ENCODE assay signal across 11 cellular contexts in genomic region chr3:150681037-150681436, GRCh38. TPM values are rescaled to one million over a fixed set of nuclear protein-coding genes. Genes with fewer than 3 reads are reported as not detected.
DNase-seq lines count a peak whose midpoint lies in the region; ATAC-seq and TF ChIP-seq lines count a peak whose summit lies in the region.
"Had no signal": no experiment of that assay in that cellular context is flagged by ENCODE, and none has a peak within 500 bp of the region (broad histone marks: within the 10 kb centered on the region; RNA-seq: fewer than 3 reads in every experiment).

No MANE protein-coding gene starts in this region.

- peaks cover 3% of the 10 kb centered on the region; the same call in 1 of the 2 replicates for H3K9me3 ChIP-seq in Karpas-422 (ENCODE audit: low read length)
- no peaks in the 10 kb centered on the region for H3K9me3 ChIP-seq in testis

- peak overlapping the region; percentile 69; the same call in 1 of the 2 replicates for H2AFZ ChIP-seq in Karpas-422 (ENCODE audit: low read length)

- H4K20me1 ChIP-seq in Karpas-422 (ENCODE audit: insufficient read depth, low read depth, low read length) = no peaks in the 10 kb centered on the region

- no peaks in the 10 kb centered on the region for H3K36me3 ChIP-seq in Karpas-422 (ENCODE audit: insufficient read depth, low read length)
- H3K36me3 ChIP-seq in testis (ENCODE audit: low read depth, missing control alignments) = no peaks in the 10 kb centered on the region

- H3K27me3 ChIP-seq in Karpas-422 (ENCODE audit: low read length) (no peaks in the 10 kb centered on the region), testis (no peaks in the 10 kb centered on the region)

- no peaks in the 10 kb centered on the region for H3K79me2 ChIP-seq in Karpas-422 (ENCODE audit: low read length)

- peak overlapping the region; percentile 55 for H3K4me2 ChIP-seq in Karpas-422 (ENCODE audit: low read depth, low read length, poor library complexity, severe bottlenecking)

- H3K9me2 ChIP-seq in Karpas-422 (replicated peaks; ENCODE audit: insufficient read depth, low read length) = no peaks in the 10 kb centered on the region

- ATAC-seq in activated T-cell treated with anti-CD3 and anti-CD28 coated beads, Interleukin-2, amount 50 U/mL, for 72 hours (replicated peaks in 1 of 2) = peak; percentile 96 to 99
- ATAC-seq in HG02642 (IDR thresholded peaks at IDR 0.05; ENCODE audit: poor library complexity, unreplicated experiment) (peak; percentile 93), esophagus mucosa (no peak), left lobe of liver (no peak)
- ATAC-seq in stimulated activated naive CD8-positive, alpha-beta T cell treated with anti-CD3 and anti-CD28 coated beads, Interleukin-15, Interleukin-2, amounts not matched to agents 100 U/mL and 50 U/mL, for 24 hours = peak; percentile 98

- peak in 1 of 2 donors; percentile 20 for DNase-seq in activated T-cell treated with anti-CD3 and anti-CD28 coated beads, Interleukin-2, amount 50 U/mL, for 72 hours
- DNase-seq in activated T-cell treated with anti-CD3 and anti-CD28 coated beads, Interleukin-2, amount 50 U/mL, for 1 hour = no peak
- DNase-seq in Karpas-422 = peak; percentile 77
- DNase-seq in stimulated activated naive CD8-positive, alpha-beta T cell treated with anti-CD3 and anti-CD28 coated beads, Interleukin-15, Interleukin-2, amounts not matched to agents 100 U/mL and 50 U/mL, for 24 hours = no peak
- no peak for DNase-seq in left lobe of liver (ENCODE audit: low spot score)
- DNase-seq in testis = no peak

- no peaks in the 10 kb centered on the region for H3K27me3 Mint-ChIP-seq in activated T-cell treated with anti-CD3 and anti-CD28 coated beads, Interleukin-2, amount 50 U/mL, for 72 hours (ENCODE audit: low read depth)

- H3K27ac ChIP-seq in Karpas-422 (ENCODE audit: low read length) = peak overlapping the region; percentile 43
- H3K27ac ChIP-seq in testis = no peak overlapping the region
- H3K27ac ChIP-seq: HL-60, RWPE1 had no signal

- 59 to 71% methylated on average over 2 of the region's 2 CpGs for WGBS in testis, 2 donors

- no peak for TF ChIP-seq CTCF in testis (IDR thresholded peaks at IDR 0.05)

- H3K4me1 Mint-ChIP-seq in activated T-cell treated with anti-CD3 and anti-CD28 coated beads, Interleukin-2, amount 50 U/mL, for 72 hours (ENCODE audit: low read depth) = peaks cover 32% of the 10 kb centered on the region

- peak overlapping the region; percentile 41 for H3K4me3 ChIP-seq in Karpas-422 (ENCODE audit: low read length)
- H3K4me3 ChIP-seq in testis = no peak overlapping the region

- H3K36me3 Mint-ChIP-seq in activated T-cell treated with anti-CD3 and anti-CD28 coated beads, Interleukin-2, amount 50 U/mL, for 72 hours (ENCODE audit: insufficient read depth in 2 of 2) = peaks cover 3 to 5% of the 10 kb centered on the region in 2 donors

- H3K9ac ChIP-seq in Karpas-422 (ENCODE audit: low read length) = 0 out of 2 replicates have a peak overlapping the region, but pooled peaks have one; percentile 8

- no peak for TF ChIP-seq POLR2A in testis (IDR thresholded peaks at IDR 0.05)

- peaks cover under 1 to 5% of the 10 kb centered on the region in 2 donors for H3K9me3 Mint-ChIP-seq in activated T-cell treated with anti-CD3 and anti-CD28 coated beads, Interleukin-2, amount 50 U/mL, for 72 hours

- H3K4me3 Mint-ChIP-seq in activated T-cell treated with anti-CD3 and anti-CD28 coated beads, Interleukin-2, amount 50 U/mL, for 72 hours = peak overlapping the region; percentile 5 to 53

- H3K4me1 ChIP-seq in Karpas-422 (ENCODE audit: low read length) (peaks cover 23% of the 10 kb centered on the region), testis (no peaks in the 10 kb centered on the region)

- intact Hi-C loops in testis (cut with DNase I; ENCODE audit: low total_unique reads) = no loop called here

- H3K27ac Mint-ChIP-seq in activated T-cell treated with anti-CD3 and anti-CD28 coated beads, Interleukin-2, amount 50 U/mL, for 72 hours = no peak overlapping the region

RNA-seq across cellular contexts. Expression of gene ERICH6, which starts 22.7 kb away (rescaled TPM):
- under 1 TPM in 1 of 2 donors, not detected in 1; 0.19 TPM for total RNA-seq in activated T-cell treated with anti-CD3 and anti-CD28 coated beads, Interleukin-2, amount 50 U/mL, for 72 hours
- total RNA-seq in Karpas-422 (2014; rRNA removed; shearing (Covaris generic); ENCODE audit: low replicate concordance) = 0.22 TPM in 1 of 2 replicates, not detected in the other
- total RNA-seq in esophagus mucosa (not detected), left lobe of liver (not detected), testis (10 to 100 TPM in 1 of 2 donors, 1 to 10 TPM in 1; 9.7 to 24.0 TPM)
- 52.5 TPM for polyA plus RNA-seq in testis (ENCODE audit: insufficient read depth, low read depth, low replicate concordance)
- polyA plus RNA-seq: adipose tissue had no signal

Comparison
In these comparisons a context has a peak if more than half of its experiments do, and no peak if none do; other contexts are left out.
1. ATAC-seq: peak in activated T-cell treated with anti-CD3 and anti-CD28 coated beads, Interleukin-2, amount 50 U/mL, for 72 hours (2 of 2), HG02642 (single experiment) and stimulated activated naive CD8-positive, alpha-beta T cell treated with anti-CD3 and anti-CD28 coated beads, Interleukin-15, Interleukin-2, amounts not matched to agents 100 U/mL and 50 U/mL, for 24 hours (single experiment); none in esophagus mucosa (single experiment) and left lobe of liver (single experiment).